In the genomic region with DNA sequence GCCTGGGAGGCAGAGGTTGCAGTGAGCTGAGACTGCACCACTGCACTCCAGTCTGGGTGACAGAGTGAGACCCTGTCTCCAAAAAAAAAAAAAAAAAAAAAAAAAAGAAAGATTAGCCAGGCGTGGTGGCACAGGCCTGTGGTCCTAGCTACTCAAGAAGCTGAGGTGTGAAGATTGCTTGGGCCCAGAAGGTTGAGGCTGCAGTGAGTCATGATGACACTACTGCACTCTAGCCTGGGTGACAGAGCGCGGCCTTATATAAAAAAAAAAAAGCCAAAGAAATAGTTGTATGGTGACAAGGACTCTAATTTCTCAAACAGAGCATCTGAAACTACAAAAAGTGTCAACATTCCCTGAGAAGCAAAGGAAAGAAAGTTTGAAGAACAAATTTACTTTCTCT, we compare ENCODE assay signal across 13 cellular contexts. TPM values are rescaled to one million over a fixed set of nuclear protein-coding genes. Genes with fewer than 3 reads are reported as not detected.
DNase-seq lines count a peak whose midpoint lies in the region; ATAC-seq and TF ChIP-seq lines count a peak whose summit lies in the region.
"Had no signal": no experiment of that assay in that cellular context is flagged by ENCODE, and none has a peak within 500 bp of the region (broad histone marks: within the 10 kb centered on the region; RNA-seq: fewer than 3 reads in every experiment).

No MANE protein-coding gene starts in this region.

- peak in 3 of 7 experiments; percentile 30 to 70 (median 45) for DNase-seq in CD8-positive, alpha-beta T cell
- peak; percentile 73 for DNase-seq in activated CD8-positive, alpha-beta T cell treated with anti-CD3 and anti-CD28 coated beads for 36 hours
- DNase-seq in immature natural killer cell (peak; percentile 48 to 80 (median 57)), HuH-7.5 (ENCODE audit: low spot score) (no peak), 8988T (no peak), NCI-H524 (lab: John Stamatoyannopoulos, UW) (no peak), posterior vena cava (ENCODE audit: low spot score) (no peak)
- DNase-seq: central memory CD4-positive, alpha-beta T cell; NCI-H2081 had no signal

- no peaks in the 10 kb centered on the region for H3K27me3 ChIP-seq in CD8-positive, alpha-beta T cell (ENCODE audit: insufficient read depth, low read length)
- H3K27me3 ChIP-seq: foreskin keratinocyte had no signal

- intact Hi-C loops in CD8-positive, alpha-beta T cell (cut with DNase I, micrococcal nuclease): no loop called here
- intact Hi-C loops in activated CD8-positive, alpha-beta T cell treated with anti-CD3 and anti-CD28 coated beads for 36 hours (cut with micrococcal nuclease): no loop called here
- intact Hi-C loops in posterior vena cava (cut with DNase I): no loop called here

- CTCF ChIA-PET in CD8-positive, alpha-beta T cell (lab: Charles Lee): interaction anchor here (0.6 kb wide), 1 partner anchor 11 kb away, joined by 3 read pairs; no protein-coding TSS in a partner anchor
- CTCF ChIA-PET in activated CD8-positive, alpha-beta T cell treated with anti-CD3 and anti-CD28 coated beads for 36 hours (lab: Charles Lee): interaction anchor here (1.3 kb wide), 1 partner anchor 83 kb away, joined by 4 read pairs; no protein-coding TSS in a partner anchor

- peak overlapping the region; percentile 58 for H3K4me3 Mint-ChIP-seq in CD8-positive, alpha-beta T cell
- H3K4me3 Mint-ChIP-seq in activated CD8-positive, alpha-beta T cell treated with anti-CD3 and anti-CD28 coated beads for 36 hours: peak overlapping the region; percentile 26
- H3K4me3 Mint-ChIP-seq in immature natural killer cell: peak overlapping the region; percentile 3 to 90 (median 60)

- TF ChIP-seq CTCF in CD8-positive, alpha-beta T cell (IDR thresholded peaks at IDR 0.05): no peak
- TF ChIP-seq CTCF in activated CD8-positive, alpha-beta T cell treated with anti-CD3 and anti-CD28 coated beads for 36 hours (IDR thresholded peaks at IDR 0.05): no peak

- H3K36me3 Mint-ChIP-seq in CD8-positive, alpha-beta T cell: peaks cover 15% of the 10 kb centered on the region
- peaks cover 2% of the 10 kb centered on the region for H3K36me3 Mint-ChIP-seq in activated CD8-positive, alpha-beta T cell treated with anti-CD3 and anti-CD28 coated beads for 36 hours (ENCODE audit: low read depth)
- H3K36me3 Mint-ChIP-seq in immature natural killer cell: peaks cover 0 to 9% (median 0%) of the 10 kb centered on the region in 3 donors

- H3K9me3 Mint-ChIP-seq in CD8-positive, alpha-beta T cell: no peaks in the 10 kb centered on the region
- H3K9me3 Mint-ChIP-seq in activated CD8-positive, alpha-beta T cell treated with anti-CD3 and anti-CD28 coated beads for 36 hours: no peaks in the 10 kb centered on the region
- H3K9me3 Mint-ChIP-seq in immature natural killer cell: no peaks in the 10 kb centered on the region

- H3K4me1 Mint-ChIP-seq in CD8-positive, alpha-beta T cell (ENCODE audit: low read depth): peaks cover 52% of the 10 kb centered on the region
- peaks cover 49% of the 10 kb centered on the region for H3K4me1 Mint-ChIP-seq in activated CD8-positive, alpha-beta T cell treated with anti-CD3 and anti-CD28 coated beads for 36 hours (ENCODE audit: low read depth)
- H3K4me1 Mint-ChIP-seq in immature natural killer cell: peaks cover 26 to 35% of the 10 kb centered on the region in 2 donors

- H3K27ac Mint-ChIP-seq in CD8-positive, alpha-beta T cell: peak overlapping the region; percentile 81
- H3K27ac Mint-ChIP-seq in activated CD8-positive, alpha-beta T cell treated with anti-CD3 and anti-CD28 coated beads for 36 hours: peak overlapping the region; percentile 84
- H3K27ac Mint-ChIP-seq in immature natural killer cell: peak overlapping the region; percentile 91 to 100 (median 96)

- no peaks in the 10 kb centered on the region for H3K27me3 Mint-ChIP-seq in CD8-positive, alpha-beta T cell (ENCODE audit: low read depth)
- no peaks in the 10 kb centered on the region for H3K27me3 Mint-ChIP-seq in activated CD8-positive, alpha-beta T cell treated with anti-CD3 and anti-CD28 coated beads for 36 hours
- peaks cover 2 to 19% (median 14%) of the 10 kb centered on the region in 3 donors for H3K27me3 Mint-ChIP-seq in immature natural killer cell (ENCODE audit: low read depth in 3 of 3)

- POLR2A ChIA-PET in CD8-positive, alpha-beta T cell (lab: Charles Lee): interaction anchor here (1.4 kb wide), 1 partner anchor 55 kb away, joined by 4 read pairs; no protein-coding TSS in a partner anchor
- POLR2A ChIA-PET in activated CD8-positive, alpha-beta T cell treated with anti-CD3 and anti-CD28 coated beads for 36 hours (lab: Charles Lee): interaction anchor here (1.5 to 2.6 kb wide), 3 partner anchors 11 to 83 kb away, joined by 3 to 6 read pairs (median 3); no protein-coding TSS in a partner anchor

- no peak overlapping the region for H3K4me3 ChIP-seq in CD8-positive, alpha-beta T cell (ENCODE audit: low read depth, low read length)

- H3K9me3 ChIP-seq in CD8-positive, alpha-beta T cell (ENCODE audit: low read length): no peaks in the 10 kb centered on the region

- H3K4me1 ChIP-seq in CD8-positive, alpha-beta T cell (ENCODE audit: insufficient read depth, low read length): peaks cover 28% of the 10 kb centered on the region

- ATAC-seq in CD8-positive, alpha-beta T cell: peak; percentile 16
- peak; percentile 33 for ATAC-seq in HG03175 (IDR thresholded peaks at IDR 0.05; ENCODE audit: unreplicated experiment)
- peak; percentile 53 for ATAC-seq in activated CD8-positive, alpha-beta T cell treated with anti-CD3 and anti-CD28 coated beads for 36 hours
- ATAC-seq: foreskin keratinocyte, right cardiac atrium had no signal

- no peak overlapping the region for H3K27ac ChIP-seq in CD8-positive, alpha-beta T cell (ENCODE audit: low read depth, low read length)
- H3K27ac ChIP-seq: foreskin keratinocyte had no signal

- H3K36me3 ChIP-seq in CD8-positive, alpha-beta T cell (ENCODE audit: insufficient read depth, low read length): no peaks in the 10 kb centered on the region

RNA-seq across cellular contexts. Expression of gene PBX4, which starts 3.4 kb away (rescaled TPM):
- 10 to 100 TPM; 44.4 to 48.8 TPM for total RNA-seq in CD8-positive, alpha-beta T cell
- total RNA-seq in activated CD8-positive, alpha-beta T cell treated with anti-CD3 and anti-CD28 coated beads for 36 hours: 10 to 100 TPM; 13.8 to 15.6 TPM
- polyA plus RNA-seq in immature natural killer cell: under 1 TPM in 2 of 3 donors, not detected in 1; 0.57 to 0.82 TPM
- total RNA-seq in posterior vena cava: under 1 TPM; 0.29 to 0.93 TPM
- total RNA-seq: lung microvascular endothelial cell had no signal

RNA-seq across cellular contexts. Expression of gene LPAR2, which starts 12.9 kb away (rescaled TPM):
- 10 to 100 TPM; 63.8 to 67.4 TPM for total RNA-seq in CD8-positive, alpha-beta T cell
- 10 to 100 TPM; 26.6 to 28.2 TPM for total RNA-seq in activated CD8-positive, alpha-beta T cell treated with anti-CD3 and anti-CD28 coated beads for 36 hours
- polyA plus RNA-seq in immature natural killer cell: 1 to 10 TPM; 3.8 to 5.9 (median 4.6) TPM
- 1 to 10 TPM; 2.0 to 5.5 TPM for total RNA-seq in posterior vena cava

RNA-seq across cellular contexts. Expression of gene GMIP, which starts 28.4 kb away (rescaled TPM):
- total RNA-seq in CD8-positive, alpha-beta T cell: 10 to 100 TPM; 82.7 to 85.7 TPM
- total RNA-seq in activated CD8-positive, alpha-beta T cell treated with anti-CD3 and anti-CD28 coated beads for 36 hours: 10 to 100 TPM; 57.3 to 59.9 TPM
- 10 to 100 TPM; 38.9 to 84.4 (median 40.0) TPM for polyA plus RNA-seq in immature natural killer cell
- total RNA-seq in posterior vena cava: 10 to 100 TPM in 1 of 2 donors, 1 to 10 TPM in 1; 8.3 to 11.4 TPM

RNA-seq across cellular contexts. Expression of gene ATP13A1, which starts 48.4 kb away (rescaled TPM):
- total RNA-seq in CD8-positive, alpha-beta T cell: 10 to 100 TPM; 79.4 to 87.9 TPM
- 10 to 100 TPM; 52.4 to 53.1 TPM for total RNA-seq in activated CD8-positive, alpha-beta T cell treated with anti-CD3 and anti-CD28 coated beads for 36 hours
- polyA plus RNA-seq in immature natural killer cell: 10 to 100 TPM in 2 of 3 donors, 1 to 10 TPM in 1; 8.4 to 29.2 (median 18.6) TPM
- 10 to 100 TPM; 33.1 to 33.3 TPM for total RNA-seq in posterior vena cava

RNA-seq across cellular contexts. Expression of gene ZNF101, which starts 53.6 kb away (rescaled TPM):
- total RNA-seq in CD8-positive, alpha-beta T cell: 10 to 100 TPM; 71.2 to 75.5 TPM
- total RNA-seq in activated CD8-positive, alpha-beta T cell treated with anti-CD3 and anti-CD28 coated beads for 36 hours: 10 to 100 TPM; 82.5 to 85.2 TPM
- 10 to 100 TPM; 33.9 to 51.4 (median 36.8) TPM for polyA plus RNA-seq in immature natural killer cell
- 1 to 10 TPM; 6.3 to 8.2 TPM for total RNA-seq in posterior vena cava

Comparison
In these comparisons a context has a peak if more than half of its experiments do, and no peak if none do; other contexts are left out.
1. DNase-seq: peak in activated CD8-positive, alpha-beta T cell treated with anti-CD3 and anti-CD28 coated beads for 36 hours (single experiment) and immature natural killer cell (3 of 3); none in HuH-7.5 (single experiment), 8988T (single experiment), NCI-H524 (0 of 2) and posterior vena cava (single experiment).
2. RNA of gene PBX4, which starts 3.4 kb away (total RNA-seq): 44.4 to 48.8 TPM in CD8-positive, alpha-beta T cell and 13.8 to 15.6 TPM in activated CD8-positive, alpha-beta T cell treated with anti-CD3 and anti-CD28 coated beads for 36 hours; 0.29 to 0.93 TPM in posterior vena cava; every median in the first group is over 4 times any median in the second.
3. RNA of gene LPAR2, which starts 12.9 kb away (total RNA-seq): 63.8 to 67.4 TPM in CD8-positive, alpha-beta T cell and 26.6 to 28.2 TPM in activated CD8-positive, alpha-beta T cell treated with anti-CD3 and anti-CD28 coated beads for 36 hours; 2.0 to 5.5 TPM in posterior vena cava; every median in the first group is over 4 times any median in the second.
4. RNA of gene GMIP, which starts 28.4 kb away (total RNA-seq): 82.7 to 85.7 TPM in CD8-positive, alpha-beta T cell and 57.3 to 59.9 TPM in activated CD8-positive, alpha-beta T cell treated with anti-CD3 and anti-CD28 coated beads for 36 hours; 8.3 to 11.4 TPM in posterior vena cava; every median in the first group is over 4 times any median in the second.
5. Peak in every context shown above with its lines, with median percentiles within 50 percentile points of each other: ATAC-seq, H3K27ac Mint-ChIP-seq and H3K4me3 Mint-ChIP-seq.